In the genomic region with DNA sequence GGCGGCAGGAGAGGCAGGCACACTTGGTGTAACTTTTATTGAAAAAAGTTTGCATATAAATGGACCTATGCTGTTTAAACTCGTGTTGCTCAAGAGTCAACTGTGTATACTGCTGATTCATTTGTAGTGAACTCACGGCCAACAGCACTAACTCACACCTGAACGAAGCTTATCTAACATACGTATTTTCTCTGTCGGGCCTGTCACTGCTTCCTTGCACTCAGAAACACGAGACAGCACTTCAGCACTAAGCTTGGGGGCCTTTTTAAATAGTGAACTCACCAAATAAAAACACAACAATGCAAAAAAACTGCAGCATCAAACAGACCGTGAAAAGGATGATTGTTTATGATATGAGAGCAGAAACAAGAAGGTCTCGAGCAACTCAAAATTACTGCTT, we compare ENCODE assay signal across 18 cellular contexts. TPM values are rescaled to one million over a fixed set of nuclear protein-coding genes. Genes with fewer than 3 reads are reported as not detected.
DNase-seq lines count a peak whose midpoint lies in the region; ATAC-seq, FAIRE-seq and TF ChIP-seq lines count a peak whose summit lies in the region.
"Had no signal": no experiment of that assay in that cellular context is flagged by ENCODE, and none has a peak within 500 bp of the region (broad histone marks: within the 10 kb centered on the region; RNA-seq: fewer than 3 reads in every experiment).

No MANE protein-coding gene starts in this region.

- TF ChIP-seq POLR2A in testis (IDR thresholded peaks at IDR 0.05): no peak

- 53 to 63% (median 61%) methylated on average over 9 of the region's 9 CpGs for WGBS in small intestine, 3 donors
- WGBS in testis, 2 donors: 74 to 87% methylated on average over 9 of the region's 9 CpGs

- DNase-seq in NCI-H2029 (lab: John Stamatoyannopoulos, UW): peak; percentile 66
- DNase-seq in NCI-H2029 treated with DMSO at 0.1 percent for 48 hours (lab: John Stamatoyannopoulos, UW): no peak
- peak; percentile 77 for DNase-seq in NCI-H2171 treated with DMSO at 0.1 percent for 48 hours (lab: John Stamatoyannopoulos, UW)
- DNase-seq in caudate nucleus (lab: John Stamatoyannopoulos, UW): no peak
- DNase-seq in small intestine: peak; percentile 20
- no peak for DNase-seq in testis
- no peak for DNase-seq in coronary artery (ENCODE audit: low spot score)
- DNase-seq: activated naive CD4-positive, alpha-beta T cell treated with Interleukin-2 at 50 U/mL for 16 hours; CD4-positive, CD25-positive, alpha-beta regulatory T cell; GOT3; SK-N-SH; stimulated activated CD4-positive, alpha-beta T cell treated with anti-CD3 and anti-CD28 coated beads, Interleukin-15, amount 100 ng/mL, for 24 hours; stimulated activated naive CD8-positive, alpha-beta T cell treated with anti-CD3 and anti-CD28 coated beads, Interleukin-15, Interleukin-2, amounts not matched to agents 100 U/mL and 50 U/mL, for 24 hours had no signal

- TF ChIP-seq CTCF in testis (IDR thresholded peaks at IDR 0.05) (no peak), coronary artery (IDR thresholded peaks at IDR 0.05) (no peak)

- H3K36me3 ChIP-seq in small intestine (ENCODE audit: control insufficient read depth in 2 of 2, insufficient read depth in 2 of 2, low read length in 2 of 2) (no peaks in the 10 kb centered on the region), testis (ENCODE audit: low read depth, missing control alignments) (no peaks in the 10 kb centered on the region)
- H3K36me3 ChIP-seq: esophagus muscularis mucosa had no signal

- H3K27me3 ChIP-seq in small intestine (ENCODE audit: control insufficient read depth in 2 of 2, insufficient read depth in 2 of 2, low read length in 2 of 2) (no peaks in the 10 kb centered on the region), testis (no peaks in the 10 kb centered on the region)

- H3K9me3 ChIP-seq in small intestine (ENCODE audit: control insufficient read depth, low read depth): no peaks in the 10 kb centered on the region
- H3K9me3 ChIP-seq in testis: no peaks in the 10 kb centered on the region
- H3K9me3 ChIP-seq: esophagus muscularis mucosa, SK-N-SH had no signal

- intact Hi-C loops in testis (cut with DNase I; ENCODE audit: low total_unique reads): no loop called here

- peaks cover 0 to 4% of the 10 kb centered on the region in 2 donors for H3K4me1 ChIP-seq in small intestine (ENCODE audit: control insufficient read depth in 2 of 2, insufficient read depth in 1 of 2, low read depth in 1 of 2, low read length in 1 of 2)
- peaks cover 35% of the 10 kb centered on the region for H3K4me1 ChIP-seq in testis

- no peak for ATAC-seq in HG03378 (IDR thresholded peaks at IDR 0.05; ENCODE audit: unreplicated experiment)
- ATAC-seq: stimulated activated naive CD8-positive, alpha-beta T cell treated with anti-CD3 and anti-CD28 coated beads, Interleukin-15, Interleukin-2, amounts not matched to agents 100 U/mL and 50 U/mL, for 24 hours had no signal

- peak overlapping the region; percentile 99 for H3K27ac ChIP-seq in caudate nucleus (ENCODE audit: low read depth, low read length)
- no peak overlapping the region for H3K27ac ChIP-seq in small intestine (ENCODE audit: low read depth in 1 of 2, low read length in 1 of 2)
- H3K27ac ChIP-seq in testis: no peak overlapping the region
- no peak overlapping the region for H3K27ac ChIP-seq in coronary artery
- H3K27ac ChIP-seq: esophagus muscularis mucosa had no signal

- H3K4me3 ChIP-seq in small intestine (ENCODE audit: low read depth in 1 of 2, low read length in 2 of 2) (no peak overlapping the region), testis (no peak overlapping the region), coronary artery (no peak overlapping the region)
- H3K4me3 ChIP-seq: esophagus muscularis mucosa had no signal

- FAIRE-seq in small intestine (lab: Jason Lieb, UNC): no peak
- FAIRE-seq: astrocyte, HTR-8/SVneo had no signal

RNA-seq across cellular contexts. Expression of gene NEK2, which starts 58.9 kb away (rescaled TPM):
- polyA plus RNA-seq in small intestine (10 to 100 TPM in 1 of 3 donors, 1 to 10 TPM in 2; 1.8 to 20.4 (median 4.6) TPM), testis (ENCODE audit: insufficient read depth, low read depth, low replicate concordance) (126 TPM)
- total RNA-seq in testis: 10 to 100 TPM; 40.0 to 53.9 TPM
- total RNA-seq: esophagus muscularis mucosa, ureter had no signal

Comparison
In these comparisons a context has a peak if more than half of its experiments do, and no peak if none do; other contexts are left out.
1. DNase-seq: peak in NCI-H2029 (single experiment), NCI-H2171 treated with DMSO at 0.1 percent for 48 hours (single experiment) and small intestine (single experiment); none in NCI-H2029 treated with DMSO at 0.1 percent for 48 hours (single experiment), caudate nucleus (0 of 61), testis (single experiment) and coronary artery (single experiment).